8 cellular contexts compared by ENCODE assay signal in genomic region chr18:26226229-26227050, GRCh38. TPM values are rescaled to one million over a fixed set of nuclear protein-coding genes. Genes with fewer than 3 reads are reported as not detected.
A peak's percentile ranks its signal among the peaks of the same experiment; 100 is the strongest.
DNase-seq lines count a peak whose midpoint lies in the region; ATAC-seq, FAIRE-seq and TF ChIP-seq lines count a peak whose summit lies in the region.

TSS of gene TAF4B (plus strand) at chr18:26226445. CDS start at chr18:26226934, 489 bp downstream.

- no peaks in the 10 kb centered on the region for H3K79me2 ChIP-seq in hepatocyte

- H3K4me2 ChIP-seq in hepatocyte = peak within 1 kb of the TSS; percentile 99

- no peaks in the 10 kb centered on the region for H4K20me1 ChIP-seq in hepatocyte (ENCODE audit: insufficient read depth, poor library complexity, severe bottlenecking)

- peak; percentile 93 for FAIRE-seq in GM18507 (lab: Jason Lieb, UNC)

- in situ Hi-C loops in astrocyte of the cerebellum (cut with HindIII; ENCODE audit: low sequenced_read_pairs) = no loop called here

- DNase-seq in GM18507 (ENCODE audit: extremely low spot score, insufficient read length, low read depth) (peak; percentile 77), NCI-H1930 (lab: John Stamatoyannopoulos, UW) (peak; percentile 86 to 91), T-helper 9 cell (peak; percentile 90), astrocyte of the cerebellum (ENCODE audit: low read depth) (peak; percentile 79), hepatocyte (ENCODE audit: low spot score) (peak; percentile 96), renal cortical epithelial cell (ENCODE audit: low read depth) (peak; percentile 77), aorta (peak; percentile 96 to 98)

- H3K4me3 ChIP-seq in astrocyte of the cerebellum (ENCODE audit: low read depth, low read length) = peak within 1 kb of the TSS; percentile 91
- H3K4me3 ChIP-seq in hepatocyte = peak within 1 kb of the TSS; percentile 46
- peak within 1 kb of the TSS; percentile 46 to 73 for H3K4me3 ChIP-seq in aorta (ENCODE audit: low read length in 2 of 2)

- TF ChIP-seq CTCF in astrocyte of the cerebellum (IDR thresholded peaks at IDR 0.05; ENCODE audit: low read depth, low read length, missing control alignments) (no peak), hepatocyte (IDR thresholded peaks at IDR 0.05; ENCODE audit: poor library complexity) (no peak)

- H3K4me1 ChIP-seq in hepatocyte (ENCODE audit: insufficient read depth) = no peaks in the 10 kb centered on the region
- no peaks in the 10 kb centered on the region for H3K4me1 ChIP-seq in aorta (ENCODE audit: control insufficient read depth in 1 of 2, insufficient read depth in 2 of 2, low read length in 2 of 2)

- peak within 1 kb of the TSS; percentile 77 for H2AFZ ChIP-seq in hepatocyte

- H3K27me3 ChIP-seq in hepatocyte (peaks cover 23% of the 10 kb centered on the region), aorta (ENCODE audit: control insufficient read depth in 1 of 2, insufficient read depth in 2 of 2, low read length in 1 of 2) (no peaks in the 10 kb centered on the region)

- intact Hi-C loops in aorta (cut with DNase I) = loop anchor here (5.0 to 10.0 kb wide), 3 partner anchors 134 to 428 kb away; partner anchors contain the start of gene SS18 (in 1 of the 2)

- no peaks in the 10 kb centered on the region for H3K9me2 ChIP-seq in hepatocyte (replicated peaks; ENCODE audit: insufficient read depth)

- WGBS in hepatocyte (ENCODE audit: low lambda C conversion rate, missing lambda C conversion rate) = under 1% methylated on average over 73 of the region's 101 CpGs
- 0 to 1% methylated on average over 76 to 101 of the region's 101 CpGs for WGBS in aorta, 2 donors

- peak; percentile 78 for ATAC-seq in HG02943 (IDR thresholded peaks at IDR 0.05; ENCODE audit: low read depth, unreplicated experiment)
- ATAC-seq in aorta (ENCODE audit: low FRiP score) = peak; percentile 99

- H3K36me3 ChIP-seq in hepatocyte (replicated peaks; ENCODE audit: insufficient read depth, low read depth) (no peaks in the 10 kb centered on the region), aorta (ENCODE audit: control insufficient read depth in 1 of 2, insufficient read depth in 2 of 2, low read length in 1 of 2) (no peaks in the 10 kb centered on the region)

- H3K9me3 ChIP-seq in hepatocyte (ENCODE audit: low read depth) (no peaks in the 10 kb centered on the region), aorta (ENCODE audit: control insufficient read depth, low read length) (no peaks in the 10 kb centered on the region)

- H3K27ac ChIP-seq in hepatocyte (no peak within 1 kb of the TSS), aorta (ENCODE audit: low read depth in 1 of 2, low read length in 2 of 2) (no peak within 1 kb of the TSS)

RNA-seq across cellular contexts. Expression of gene TAF4B, which starts in this region (rescaled TPM):
- total RNA-seq in hepatocyte = 1.4 and 2.0 TPM in 2 replicates
- polyA plus RNA-seq in hepatocyte = 0.85 TPM in 1 of 2 replicates, not detected in the other
- 6.8 and 8.2 TPM in 2 replicates for total RNA-seq in renal cortical epithelial cell
- total RNA-seq in aorta = 1 to 10 TPM; 3.9 to 4.2 TPM
- polyA plus RNA-seq in aorta = under 1 TPM; 0.63 to 0.74 TPM
